1 cellular context compared by ENCODE assay signal in genomic region chr9:114691046-114691955, GRCh38.
TF ChIP-seq lines count a peak whose summit lies in the region.

No MANE protein-coding gene starts in this region.

TF ChIP-seq in IMR-90, 13 proteins besides CTCF, POLR2A, EP300 and RAD21 (continued from another document):
- TF ChIP-seq RFX5 (IDR thresholded peaks at IDR 0.05; ENCODE audit: low read depth, low read length) (no peak), MAFK (IDR thresholded peaks at IDR 0.05; ENCODE audit: low read depth, low read length) (no peak)
